Comparison of ENCODE assay signal across 13 cellular contexts in the genomic region with DNA sequence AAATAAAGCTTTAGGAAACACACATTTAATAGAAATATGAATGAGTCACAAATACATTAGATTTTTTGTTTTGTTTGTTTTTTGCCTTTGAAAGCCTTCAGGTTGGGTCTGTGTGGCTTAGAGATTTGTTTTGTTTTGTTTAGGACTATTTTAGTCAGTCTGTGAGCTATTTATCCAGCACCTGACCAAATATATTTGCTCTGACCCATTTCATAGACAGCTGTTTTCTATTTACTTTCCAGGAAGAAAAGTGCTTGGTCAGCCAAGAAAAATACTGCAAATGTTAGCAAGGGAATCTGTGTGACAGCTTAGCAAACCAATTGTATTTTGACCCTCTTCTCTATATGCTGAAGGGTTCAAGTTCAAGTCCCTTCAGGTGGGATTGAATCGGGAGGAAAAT. TPM values are rescaled to one million over a fixed set of nuclear protein-coding genes. Genes with fewer than 3 reads are reported as not detected.
DNase-seq lines count a peak whose midpoint lies in the region; ATAC-seq lines count a peak whose summit lies in the region.
"Had no signal": no experiment of that assay in that cellular context is flagged by ENCODE, and none has a peak within 500 bp of the region (broad histone marks: within the 10 kb centered on the region; RNA-seq: fewer than 3 reads in every experiment).

No MANE protein-coding gene starts in this region.

- H3K27ac Mint-ChIP-seq in effector memory CD8-positive, alpha-beta T cell = no peak overlapping the region
- H3K27ac Mint-ChIP-seq: stimulated activated naive CD8-positive, alpha-beta T cell treated with anti-CD3 and anti-CD28 coated beads, Interleukin-15, amount 100 ng/mL, for 72 hours had no signal

- no peaks in the 10 kb centered on the region for H3K9me3 Mint-ChIP-seq in effector memory CD8-positive, alpha-beta T cell

- no peaks in the 10 kb centered on the region for H3K36me3 Mint-ChIP-seq in effector memory CD8-positive, alpha-beta T cell (ENCODE audit: insufficient read depth)

- H3K4me1 Mint-ChIP-seq in effector memory CD8-positive, alpha-beta T cell (ENCODE audit: low read depth in 2 of 2) = no peaks in the 10 kb centered on the region

- peaks cover 12 to 18% of the 10 kb centered on the region in 2 donors for H3K27me3 Mint-ChIP-seq in effector memory CD8-positive, alpha-beta T cell
- H3K27me3 Mint-ChIP-seq: stimulated activated naive CD8-positive, alpha-beta T cell treated with anti-CD3 and anti-CD28 coated beads, Interleukin-15, amount 100 ng/mL, for 72 hours had no signal

- no peak overlapping the region for H3K4me3 Mint-ChIP-seq in effector memory CD8-positive, alpha-beta T cell
- H3K4me3 Mint-ChIP-seq: stimulated activated naive CD8-positive, alpha-beta T cell treated with anti-CD3 and anti-CD28 coated beads, Interleukin-15, amount 100 ng/mL, for 72 hours had no signal

- ATAC-seq in GM21576 (IDR thresholded peaks at IDR 0.05; ENCODE audit: unreplicated experiment) (no peak), HG03097 (IDR thresholded peaks at IDR 0.05; ENCODE audit: low FRiP score, unreplicated experiment) (no peak)
- no peak for ATAC-seq in effector memory CD8-positive, alpha-beta T cell (replicated peaks)
- ATAC-seq: gastroesophageal sphincter; stimulated activated naive CD8-positive, alpha-beta T cell treated with anti-CD3 and anti-CD28 coated beads, Interleukin-15, amount 100 ng/mL, for 72 hours had no signal

- DNase-seq in AG08395 (ENCODE audit: low spot score) (peak; percentile 46), LHCN-M2 (ENCODE audit: low read depth) (peak; percentile 91), RPMI8226 (peak; percentile 65), fibroblast of gingiva (ENCODE audit: low read depth) (peak; percentile 76)
- DNase-seq in activated CD4-positive, CD25-positive, alpha-beta regulatory T cell (lab: John Stamatoyannopoulos, UW) = no peak
- DNase-seq in effector memory CD8-positive, alpha-beta T cell = no peak
- DNase-seq: activated naive CD4-positive, alpha-beta T cell treated with anti-CD3 and anti-CD28 coated beads, Interleukin-2, amount 50 U/mL, for 16 hours; C1 segment of cervical spinal cord; KG1; stimulated activated naive CD8-positive, alpha-beta T cell treated with anti-CD3 and anti-CD28 coated beads, Interleukin-15, amount 100 ng/mL, for 72 hours had no signal

RNA-seq across cellular contexts. Expression of a gene that starts 22.9 kb away (rescaled TPM):
- total RNA-seq in LHCN-M2 (2014; rRNA removed) = 11.4 and 11.6 TPM in 2 replicates
- polyA plus RNA-seq in LHCN-M2 (2012) = 8.2 TPM

Comparison
In these comparisons a context has a peak if more than half of its experiments do, and no peak if none do; other contexts are left out.
1. DNase-seq: peak in AG08395 (single experiment), LHCN-M2 (single experiment), RPMI8226 (single experiment) and fibroblast of gingiva (single experiment); none in activated CD4-positive, CD25-positive, alpha-beta regulatory T cell (0 of 4) and effector memory CD8-positive, alpha-beta T cell (0 of 3).